Comparison of ENCODE assay signal across 8 cellular contexts in genomic region chr9:4666042-4666699, GRCh38. TPM values are rescaled to one million over a fixed set of nuclear protein-coding genes. Genes with fewer than 3 reads are reported as not detected.
DNase-seq lines count a peak whose midpoint lies in the region; TF ChIP-seq lines count a peak whose summit lies in the region.

A gene with protein sequence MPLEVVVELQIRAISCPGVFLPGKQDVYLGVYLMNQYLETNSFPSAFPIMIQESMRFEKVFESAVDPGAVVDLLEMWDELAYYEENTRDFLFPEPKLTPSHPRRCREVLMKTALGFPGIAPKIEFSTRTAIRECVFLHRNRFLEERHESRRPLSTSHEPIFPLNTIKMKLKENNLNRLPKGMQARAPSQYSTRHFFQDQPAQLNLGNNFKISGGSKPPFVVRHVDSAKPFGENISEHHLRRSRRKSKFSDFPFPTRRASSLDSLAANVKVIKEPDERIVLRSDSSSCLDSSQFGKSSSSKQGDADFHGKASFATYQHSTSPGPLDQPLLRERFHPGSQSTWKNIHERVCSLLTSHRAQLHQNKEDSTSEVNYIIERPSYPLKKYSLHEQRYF (minus strand): TSS chr9:4666480. CDS start chr9:4666250, 230 bp downstream.

- H3K27ac ChIP-seq in BLaER1 treated with 17β-estradiol and CSF1 and Interleukin-3, amounts not matched to agents 10 nM and 100 nM: no peak within 1 kb of the TSS
- H3K27ac ChIP-seq in GM23248: peak within 1 kb of the TSS; percentile 47

- peaks cover 34 to 46% (median 40%) of the 10 kb centered on the region in 10 experiments for H3K4me1 ChIP-seq in BLaER1 treated with 17β-estradiol and CSF1 and Interleukin-3, amounts not matched to agents 10 nM and 100 nM
- H3K4me1 ChIP-seq in GM23248 (ENCODE audit: insufficient read depth): peaks cover 36% of the 10 kb centered on the region

- no peaks in the 10 kb centered on the region; a peak in 1 of 22 replicates for H3K36me3 ChIP-seq in BLaER1 treated with 17β-estradiol and CSF1 and Interleukin-3, amounts not matched to agents 10 nM and 100 nM
- H3K36me3 ChIP-seq in GM23248 (ENCODE audit: low read depth): no peaks in the 10 kb centered on the region

- H3K36me3 Mint-ChIP-seq in mesothelial cell of epicardium: no peaks in the 10 kb centered on the region
- H3K36me3 Mint-ChIP-seq in stimulated activated naive CD8-positive, alpha-beta T cell treated with anti-CD3 and anti-CD28 coated beads, Interleukin-15, Interleukin-2, amounts not matched to agents 100 ng/mL and 50 ng/mL, for 24 hours (ENCODE audit: low read depth): no peaks in the 10 kb centered on the region

- peak within 1 kb of the TSS; percentile 79 for H3K4me3 Mint-ChIP-seq in mesothelial cell of epicardium
- H3K4me3 Mint-ChIP-seq in stimulated activated naive CD8-positive, alpha-beta T cell treated with anti-CD3 and anti-CD28 coated beads, Interleukin-15, Interleukin-2, amounts not matched to agents 100 ng/mL and 50 ng/mL, for 24 hours: peak within 1 kb of the TSS; percentile 80

- peak within 1 kb of the TSS; percentile 90 for H2AFZ ChIP-seq in GM23248

- DNase-seq in GM23248: peak; percentile 84
- peak; percentile 73 for DNase-seq in NCI-H526 treated with DMSO at 0.1 percent for 48 hours (lab: John Stamatoyannopoulos, UW)
- DNase-seq in activated T-cell treated with anti-CD3 and anti-CD28 coated beads, Interleukin-2, amount 50 U/mL, for 1 hour: peak; percentile 51
- no peak for DNase-seq in epithelial cell of proximal tubule (ENCODE audit: low read depth)
- DNase-seq in mesothelial cell of epicardium (ENCODE audit: low spot score in 2 of 2, unreplicated experiment in 2 of 2): peak; percentile 29 to 59
- DNase-seq in GOT3 (lab: John Stamatoyannopoulos, UW): no peak

- H3K9me3 Mint-ChIP-seq in mesothelial cell of epicardium: peaks cover under 1% of the 10 kb centered on the region
- H3K9me3 Mint-ChIP-seq in stimulated activated naive CD8-positive, alpha-beta T cell treated with anti-CD3 and anti-CD28 coated beads, Interleukin-15, Interleukin-2, amounts not matched to agents 100 ng/mL and 50 ng/mL, for 24 hours: no peaks in the 10 kb centered on the region

- in situ Hi-C loops in GM23248 (cut with MboI): no loop called here

- no peaks in the 10 kb centered on the region for H3K27me3 Mint-ChIP-seq in mesothelial cell of epicardium (ENCODE audit: low read depth)
- no peaks in the 10 kb centered on the region for H3K27me3 Mint-ChIP-seq in stimulated activated naive CD8-positive, alpha-beta T cell treated with anti-CD3 and anti-CD28 coated beads, Interleukin-15, Interleukin-2, amounts not matched to agents 100 ng/mL and 50 ng/mL, for 24 hours

- H3K4me1 Mint-ChIP-seq in mesothelial cell of epicardium: peaks cover 50% of the 10 kb centered on the region
- H3K4me1 Mint-ChIP-seq in stimulated activated naive CD8-positive, alpha-beta T cell treated with anti-CD3 and anti-CD28 coated beads, Interleukin-15, Interleukin-2, amounts not matched to agents 100 ng/mL and 50 ng/mL, for 24 hours (ENCODE audit: low read depth): peaks cover 79% of the 10 kb centered on the region

- no peak within 1 kb of the TSS for H3K4me3 ChIP-seq in BLaER1 treated with 17β-estradiol and CSF1 and Interleukin-3, amounts not matched to agents 10 nM and 100 nM
- H3K4me3 ChIP-seq in GM23248: peak within 1 kb of the TSS; percentile 73
- peak within 1 kb of the TSS; percentile 84 for H3K4me3 ChIP-seq in epithelial cell of proximal tubule (ENCODE audit: low read depth, low read length)

- peak within 1 kb of the TSS; percentile 86 for H3K27ac Mint-ChIP-seq in mesothelial cell of epicardium
- H3K27ac Mint-ChIP-seq in stimulated activated naive CD8-positive, alpha-beta T cell treated with anti-CD3 and anti-CD28 coated beads, Interleukin-15, Interleukin-2, amounts not matched to agents 100 ng/mL and 50 ng/mL, for 24 hours: peak within 1 kb of the TSS; percentile 74

- H3K9me3 ChIP-seq in BLaER1 treated with 17β-estradiol and CSF1 and Interleukin-3, amounts not matched to agents 10 nM and 100 nM (replicated peaks in 1 of 11): no peaks in the 10 kb centered on the region
- no peaks in the 10 kb centered on the region for H3K9me3 ChIP-seq in GM23248 (ENCODE audit: low read depth)

- H3K27me3 ChIP-seq in BLaER1 treated with 17β-estradiol and CSF1 and Interleukin-3, amounts not matched to agents 10 nM and 100 nM: no peaks in the 10 kb centered on the region
- H3K27me3 ChIP-seq in GM23248 (replicated peaks; ENCODE audit: insufficient read depth): no peaks in the 10 kb centered on the region

- no peak within 1 kb of the TSS for H3K9ac ChIP-seq in BLaER1 treated with 17β-estradiol and CSF1 and Interleukin-3, amounts not matched to agents 10 nM and 100 nM
- peak within 1 kb of the TSS; percentile 77 for H3K9ac ChIP-seq in GM23248

- TF ChIP-seq CTCF in epithelial cell of proximal tubule (conservative IDR thresholded peaks at IDR 0.05; ENCODE audit: low read depth, low read length) (peak; percentile 18), mesothelial cell of epicardium (IDR thresholded peaks at IDR 0.05; ENCODE audit: unreplicated experiment) (no peak)

- peaks cover 35% of the 10 kb centered on the region for H3F3A ChIP-seq in GM23248 (ENCODE audit: insufficient read depth)

- no peaks in the 10 kb centered on the region for H3K9me2 ChIP-seq in GM23248 (ENCODE audit: insufficient read depth)

- 1 to 2% methylated on average over 36 of the region's 36 CpGs for WGBS in GM23248 (ENCODE audit: low coverage in 1 of 2, low lambda C conversion rate in 2 of 2, missing lambda C conversion rate in 2 of 2), 2 experiments

- H4K20me1 ChIP-seq in BLaER1 treated with 17β-estradiol and CSF1 and Interleukin-3, amounts not matched to agents 10 nM and 100 nM: no peaks in the 10 kb centered on the region; a peak in 1 of 22 replicates
- H4K20me1 ChIP-seq in GM23248 (ENCODE audit: insufficient read depth): no peaks in the 10 kb centered on the region

- no peaks in the 10 kb centered on the region for H3K79me2 ChIP-seq in GM23248 (ENCODE audit: insufficient read depth)

- H3K4me2 ChIP-seq in BLaER1 treated with 17β-estradiol and CSF1 and Interleukin-3, amounts not matched to agents 10 nM and 100 nM: peak within 1 kb of the TSS; percentile 31 to 99 (median 92); a peak in 20 of 22 replicates
- peak within 1 kb of the TSS; percentile 81 for H3K4me2 ChIP-seq in GM23248 (ENCODE audit: unreplicated experiment)

RNA-seq across cellular contexts. Expression of the gene that starts here (rescaled TPM):
- 0.65 and 1.0 TPM in 2 replicates for total RNA-seq in GM23248 (2014; rRNA removed; shearing (Covaris generic))
- 0.69 and 1.4 TPM in 2 replicates for polyA plus RNA-seq in GM23248 (2016; fragmentation: Nextera tagmentation; extraction: Ambion mirVana)
- 0.92 and 1.7 TPM in 2 replicates for total RNA-seq in epithelial cell of proximal tubule
- total RNA-seq in mesothelial cell of epicardium: 5.5 to 6.7 TPM (median 6.1 TPM) in 3 replicates

Comparison
In these comparisons a context has a peak if more than half of its experiments do, and no peak if none do; other contexts are left out.
1. H3K4me3 ChIP-seq: peak in GM23248 (single experiment) and epithelial cell of proximal tubule (single experiment); none in BLaER1 treated with 17β-estradiol and CSF1 and Interleukin-3, amounts not matched to agents 10 nM and 100 nM (0 of 10).
2. DNase-seq: peak in GM23248 (single experiment), NCI-H526 treated with DMSO at 0.1 percent for 48 hours (single experiment), activated T-cell treated with anti-CD3 and anti-CD28 coated beads, Interleukin-2, amount 50 U/mL, for 1 hour (single experiment) and mesothelial cell of epicardium (2 of 2); none in epithelial cell of proximal tubule (single experiment) and GOT3 (single experiment).